Comparison of ENCODE assay signal across 8 cellular contexts in the genomic region with DNA sequence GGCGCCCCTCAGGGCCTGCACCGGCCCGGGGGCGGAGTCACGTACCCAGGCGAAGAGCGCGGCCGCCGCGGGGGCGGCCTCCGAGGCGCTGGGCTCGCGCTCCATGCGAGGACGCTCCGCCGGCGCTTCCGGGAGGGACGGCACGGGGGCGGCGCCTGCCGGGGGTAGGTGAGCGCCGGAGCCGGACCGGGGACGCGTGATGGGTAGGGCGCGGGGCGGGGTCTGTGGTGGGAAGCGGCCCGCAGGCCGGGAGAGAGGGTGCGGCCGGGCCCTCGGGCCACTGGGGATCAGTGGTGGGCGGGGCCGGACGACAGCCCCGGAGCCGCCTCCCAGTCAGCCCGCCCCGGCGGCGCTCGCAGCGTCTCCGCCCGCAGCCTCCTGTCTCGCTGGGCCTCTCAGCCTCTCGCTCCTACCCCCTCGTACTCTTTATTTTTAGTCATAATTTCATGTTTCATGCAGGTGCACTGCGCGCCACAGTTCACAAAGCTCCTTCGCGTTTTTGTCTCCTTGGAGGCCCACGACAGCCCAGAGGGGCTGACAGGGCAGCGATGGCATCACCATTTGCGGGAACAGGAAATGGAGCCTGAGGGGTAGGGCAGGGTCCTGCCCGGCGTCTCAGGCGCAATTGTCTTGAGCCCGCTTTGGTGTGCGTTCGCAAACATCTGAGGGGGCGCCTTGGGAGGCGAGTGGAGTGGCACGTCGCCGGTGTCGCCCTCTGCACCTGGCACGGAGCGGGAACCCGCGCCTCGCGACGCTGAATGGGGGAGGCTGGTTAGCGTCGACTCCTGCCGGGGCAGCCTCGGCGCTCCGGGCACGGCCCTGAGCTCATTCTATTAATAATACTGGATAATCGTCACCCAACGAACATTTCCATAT. TPM values are rescaled to one million over a fixed set of nuclear protein-coding genes. Genes with fewer than 3 reads are reported as not detected.
DNase-seq lines count a peak whose midpoint lies in the region; ATAC-seq and TF ChIP-seq lines count a peak whose summit lies in the region.

A gene (minus strand): TSS at position 142 of the 876 bp plus-strand sequence. CDS start 37 bp downstream, at position 105.

- no peaks in the 10 kb centered on the region for H3K27me3 Mint-ChIP-seq in activated naive CD8-positive, alpha-beta T cell

- intact Hi-C loops in Right ventricle myocardium superior (cut with DNase I) = loop anchor here (10.0 kb wide), 1 partner anchor 92 kb away; a partner anchor contains a TSS

- peak in 1 of 2 donors; percentile 44 for TF ChIP-seq POLR2A in tibial nerve (IDR thresholded peaks at IDR 0.05)

- no peaks in the 10 kb centered on the region for H3K36me3 Mint-ChIP-seq in activated naive CD8-positive, alpha-beta T cell

- H3K9me3 Mint-ChIP-seq in activated naive CD8-positive, alpha-beta T cell (ENCODE audit: low read depth) = no peaks in the 10 kb centered on the region

- H3K27me3 ChIP-seq in parathyroid adenoma (ENCODE audit: control insufficient read depth, insufficient read depth, low read length) (no peaks in the 10 kb centered on the region), tibial nerve (no peaks in the 10 kb centered on the region)

- H3K36me3 ChIP-seq in parathyroid adenoma (ENCODE audit: control insufficient read depth, insufficient read depth, low read length) = no peaks in the 10 kb centered on the region
- no peaks in the 10 kb centered on the region for H3K36me3 ChIP-seq in tibial nerve

- ATAC-seq in HG02678 (IDR thresholded peaks at IDR 0.05; ENCODE audit: unreplicated experiment) (peak; percentile 94), Right ventricle myocardium superior (ENCODE audit: poor library complexity) (peak; percentile 98)

- H3K4me3 Mint-ChIP-seq in activated naive CD8-positive, alpha-beta T cell = peak within 1 kb of the TSS; percentile 96

- WGBS in tibial nerve, 2 donors = 0 to 1% methylated on average over 49 to 58 of the region's 93 CpGs

- no peaks in the 10 kb centered on the region for H3K9me3 ChIP-seq in parathyroid adenoma (ENCODE audit: control insufficient read depth, low read length)
- H3K9me3 ChIP-seq in tibial nerve = no peaks in the 10 kb centered on the region

- no peaks in the 10 kb centered on the region for H3K79me2 ChIP-seq in parathyroid adenoma

- peak within 1 kb of the TSS; percentile 71 for H3K4me2 ChIP-seq in parathyroid adenoma (ENCODE audit: low read length)

- TF ChIP-seq EP300 in tibial nerve (IDR thresholded peaks at IDR 0.05) = peak in 1 of 2 donors; percentile 79

- H3K27ac ChIP-seq in parathyroid adenoma (peak within 1 kb of the TSS; percentile 74), tibial nerve (peak within 1 kb of the TSS; percentile 67 to 97 (median 90))

- peak within 1 kb of the TSS; percentile 97 for H3K27ac Mint-ChIP-seq in activated naive CD8-positive, alpha-beta T cell

- peak; percentile 72 for DNase-seq in GM12864 (ENCODE audit: low read depth)
- peak; percentile 90 for DNase-seq in NCI-H1105 treated with DMSO at 0.1 percent for 48 hours (lab: John Stamatoyannopoulos, UW)
- peak; percentile 93 for DNase-seq in SKM-1 treated with dmso at 0.1 percent for 144 hours (lab: John Stamatoyannopoulos, UW; ENCODE audit: unreplicated experiment)
- peak; percentile 97 for DNase-seq in Right ventricle myocardium superior
- peak; percentile 79 to 85 for DNase-seq in tibial nerve (ENCODE audit: low spot score in 2 of 2)

- TF ChIP-seq CTCF in GM12864 (IDR thresholded peaks at IDR 0.05; ENCODE audit: low read depth, low read length, missing control alignments) (peak; percentile 5), parathyroid adenoma (IDR thresholded peaks at IDR 0.05) (peak; percentile 21), tibial nerve (IDR thresholded peaks at IDR 0.05) (peak in 4 of 5 experiments; percentile 37 to 66 (median 63))

- H3K4me1 ChIP-seq in parathyroid adenoma = peaks cover 3% of the 10 kb centered on the region
- peaks cover 0 to 15% (median 7%) of the 10 kb centered on the region in 4 donors for H3K4me1 ChIP-seq in tibial nerve

- peak within 1 kb of the TSS; percentile 53 for H3K9ac ChIP-seq in parathyroid adenoma

- peaks cover 33% of the 10 kb centered on the region for H3K4me1 Mint-ChIP-seq in activated naive CD8-positive, alpha-beta T cell (ENCODE audit: low read depth)

- H3K4me3 ChIP-seq in GM12864 (ENCODE audit: low read depth, low read length) (peak within 1 kb of the TSS; percentile 69), parathyroid adenoma (ENCODE audit: low read depth, low read length) (peak within 1 kb of the TSS; percentile 64), tibial nerve (peak within 1 kb of the TSS; percentile 67 to 88 (median 81))

- H2AFZ ChIP-seq in parathyroid adenoma = peak within 1 kb of the TSS; percentile 98

RNA-seq across cellular contexts. Expression of the gene that starts here (rescaled TPM):
- total RNA-seq in Right ventricle myocardium superior (14.7 TPM), tibial nerve (10 to 100 TPM; 42.1 to 61.6 (median 53.9) TPM)

Comparison
In these comparisons a context has a peak if more than half of its experiments do, and no peak if none do; other contexts are left out.
1. Peak in every context shown above with its lines: DNase-seq, ATAC-seq, H3K4me3 ChIP-seq and H3K27ac ChIP-seq.
2. CTCF ChIP-seq: peak in every context shown above with its lines; median percentile 63 in tibial nerve; 21 in parathyroid adenoma; 5 in GM12864.